33 cellular contexts compared by ENCODE assay signal in genomic region chr15:29074045-29074444, GRCh38.
DNase-seq lines count a peak whose midpoint lies in the region; ATAC-seq and TF ChIP-seq lines count a peak whose summit lies in the region.
"Had no signal": no experiment of that assay in that cellular context is flagged by ENCODE, and none has a peak within 500 bp of the region (broad histone marks: within the 10 kb centered on the region; RNA-seq: fewer than 3 reads in every experiment).

No MANE protein-coding gene starts in this region.

- BruUV-seq in PC-3 (replicated peaks; lab: Mats Ljungman, UMichigan), result no TSS peak

- H4K20me1 ChIP-seq in PC-3 (ENCODE audit: low read length), result no peaks in the 10 kb centered on the region
- H4K20me1 ChIP-seq: BLaER1 treated with 17β-estradiol and CSF1 and Interleukin-3, amounts not matched to agents 10 nM and 100 nM had no signal

- no peak for TF ChIP-seq CTCF in PC-3 (conservative IDR thresholded peaks at IDR 0.05; ENCODE audit: low read depth, low read length)
- no peak for TF ChIP-seq CTCF in epithelial cell of esophagus (IDR thresholded peaks at IDR 0.05; ENCODE audit: insufficient read depth, low read depth, low read length, missing control alignments)
- no peak for TF ChIP-seq CTCF in gastroesophageal sphincter (IDR thresholded peaks at IDR 0.05)

- H3K36me3 Mint-ChIP-seq in activated naive CD8-positive, alpha-beta T cell treated with anti-CD3 and anti-CD28 coated beads for 36 hours, result peaks cover 14% of the 10 kb centered on the region
- H3K36me3 Mint-ChIP-seq: natural killer cell had no signal

- TF ChIP-seq POLR2A in gastroesophageal sphincter (IDR thresholded peaks at IDR 0.05), result no peak

- H3K9ac ChIP-seq in PC-3 (ENCODE audit: low read length), result no peak overlapping the region
- H3K9ac ChIP-seq: BLaER1 treated with 17β-estradiol and CSF1 and Interleukin-3, amounts not matched to agents 10 nM and 100 nM had no signal

- no peaks in the 10 kb centered on the region for H3F3A ChIP-seq in PC-3 (ENCODE audit: low read length, unreplicated experiment)

- no peaks in the 10 kb centered on the region for H3K27me3 ChIP-seq in PC-3 (ENCODE audit: low read length)
- H3K27me3 ChIP-seq in gastroesophageal sphincter, result no peaks in the 10 kb centered on the region
- H3K27me3 ChIP-seq: BLaER1 treated with 17β-estradiol and CSF1 and Interleukin-3, amounts not matched to agents 10 nM and 100 nM; esophagus muscularis mucosa; Peyer's patch; sigmoid colon; transverse colon had no signal

- CTCF ChIA-PET in PC-3 (lab: Charles Lee), result no interaction called here

- peaks cover 9% of the 10 kb centered on the region; the same call in 1 of the 2 replicates for H3K4me1 ChIP-seq in PC-3 (ENCODE audit: insufficient read depth, low read length)
- no peaks in the 10 kb centered on the region for H3K4me1 ChIP-seq in gastroesophageal sphincter
- H3K4me1 ChIP-seq: esophagus muscularis mucosa, lower lobe of right lung, Peyer's patch, prostate gland, sigmoid colon, transverse colon had no signal

- no peaks in the 10 kb centered on the region for H3K9me3 ChIP-seq in PC-3 (ENCODE audit: low read length)
- peaks cover 0 to 8% (median 0%) of the 10 kb centered on the region in 3 donors for H3K9me3 ChIP-seq in gastroesophageal sphincter
- H3K9me3 ChIP-seq: lower lobe of right lung, mucosa of descending colon, Peyer's patch, prostate gland, sigmoid colon, transverse colon had no signal

- ATAC-seq in PC-3, result peak; percentile 71
- ATAC-seq in gastroesophageal sphincter, result no peak
- ATAC-seq: activated CD8-positive, alpha-beta T cell treated with anti-CD3 and anti-CD28 coated beads for 36 hours; lower lobe of right lung; mucosa of descending colon; natural killer cell had no signal

- intact Hi-C loops in PC-3 (cut with micrococcal nuclease), result no loop called here

- TF ChIP-seq EP300 in gastroesophageal sphincter (IDR thresholded peaks at IDR 0.05), result no peak

- no peaks in the 10 kb centered on the region for H3K79me2 ChIP-seq in PC-3 (ENCODE audit: low read length)

- no peaks in the 10 kb centered on the region for H3K27me3 Mint-ChIP-seq in activated naive CD8-positive, alpha-beta T cell treated with anti-CD3 and anti-CD28 coated beads for 36 hours
- H3K27me3 Mint-ChIP-seq: activated CD8-positive, alpha-beta T cell treated with anti-CD3 and anti-CD28 coated beads for 36 hours; activated naive CD4-positive, alpha-beta T cell treated with anti-CD3 and anti-CD28 coated beads, Interleukin-2, amount 50 U/mL, for 24 hours had no signal

- in situ Hi-C loops in KBM-7 (cut with MboI; ENCODE audit: low pct_unique_long_range_greater_than_20kb, low sequenced_read_pairs), result loop anchor here (10.0 kb wide), 1 partner anchor 51 kb away; no protein-coding TSS in a partner anchor

- no peak overlapping the region for H3K4me2 ChIP-seq in PC-3 (ENCODE audit: low read length)
- H3K4me2 ChIP-seq: BLaER1 treated with 17β-estradiol and CSF1 and Interleukin-3, amounts not matched to agents 10 nM and 100 nM had no signal

- H3K4me3 Mint-ChIP-seq in activated naive CD8-positive, alpha-beta T cell treated with anti-CD3 and anti-CD28 coated beads for 36 hours, result no peak overlapping the region
- H3K4me3 Mint-ChIP-seq: activated CD8-positive, alpha-beta T cell treated with anti-CD3 and anti-CD28 coated beads for 36 hours; activated naive CD4-positive, alpha-beta T cell treated with anti-CD3 and anti-CD28 coated beads, Interleukin-2, amount 50 U/mL, for 24 hours; H9; natural killer cell; T-helper 2 cell treated with Interferon-gamma antibody and Interleukin-4, amounts not matched to agents 5 μg/mL and 100 μg/mL, for 36 hours had no signal

- peaks cover 13% of the 10 kb centered on the region for H3K4me1 Mint-ChIP-seq in activated naive CD8-positive, alpha-beta T cell treated with anti-CD3 and anti-CD28 coated beads for 36 hours

- H3K27ac ChIP-seq in PC-3 (ENCODE audit: low read length) (no peak overlapping the region), substantia nigra (ENCODE audit: low read depth, low read length, poor library complexity, severe bottlenecking) (peak overlapping the region; percentile 54), gastroesophageal sphincter (no peak overlapping the region)
- H3K27ac ChIP-seq: 22Rv1; BLaER1 treated with 17β-estradiol and CSF1 and Interleukin-3, amounts not matched to agents 10 nM and 100 nM; esophagus muscularis mucosa; lower lobe of right lung; Peyer's patch; prostate gland; sigmoid colon; transverse colon had no signal

- H3K9me3 Mint-ChIP-seq in activated naive CD8-positive, alpha-beta T cell treated with anti-CD3 and anti-CD28 coated beads for 36 hours, result no peaks in the 10 kb centered on the region
- H3K9me3 Mint-ChIP-seq: activated naive CD4-positive, alpha-beta T cell treated with anti-CD3 and anti-CD28 coated beads, Interleukin-2, amount 50 U/mL, for 24 hours; activated T-helper 2 cell treated with anti-CD3 and anti-CD28 coated beads, Interferon-gamma antibody, Interleukin-2, Interleukin-4, amounts not matched to agents 10 μg/mL and 5 μg/mL and 100 μg/mL, durations not matched to agents 14 hours and 24 hours and 36 hours; natural killer cell; T-helper 2 cell treated with Interferon-gamma antibody and Interleukin-4, amounts not matched to agents 5 μg/mL and 100 μg/mL, for 36 hours had no signal

- WGBS in gastroesophageal sphincter (ENCODE audit: low coverage in 1 of 2), 2 donors, result 60 to 71% methylated on average over 3 to 4 of the region's 4 CpGs

- H3K27ac Mint-ChIP-seq in activated naive CD8-positive, alpha-beta T cell treated with anti-CD3 and anti-CD28 coated beads for 36 hours, result no peak overlapping the region
- H3K27ac Mint-ChIP-seq: activated CD8-positive, alpha-beta T cell treated with anti-CD3 and anti-CD28 coated beads for 36 hours; activated T-helper 2 cell treated with anti-CD3 and anti-CD28 coated beads, Interferon-gamma antibody, Interleukin-2, Interleukin-4, amounts not matched to agents 10 μg/mL and 5 μg/mL and 100 μg/mL, durations not matched to agents 14 hours and 24 hours and 36 hours; H9; T-helper 2 cell treated with Interferon-gamma antibody and Interleukin-4, amounts not matched to agents 5 μg/mL and 100 μg/mL, for 36 hours had no signal

- no peaks in the 10 kb centered on the region for H3K9me2 ChIP-seq in PC-3 (replicated peaks; ENCODE audit: low read length)

- DNase-seq in NCI-H1105 treated with DMSO at 0.1 percent for 48 hours (lab: John Stamatoyannopoulos, UW) (peak; percentile 2), NCI-H1105 (lab: John Stamatoyannopoulos, UW) (no peak), PC-3 (peak; percentile 71), epithelial cell of esophagus (ENCODE audit: low read depth) (peak; percentile 93), substantia nigra (lab: John Stamatoyannopoulos, UW) (no peak), KBM-7 (no peak)
- DNase-seq in activated naive CD8-positive, alpha-beta T cell treated with anti-CD3 and anti-CD28 coated beads for 36 hours, result no peak
- DNase-seq: activated CD4-positive, alpha-beta T cell treated with anti-CD3 and anti-CD28 coated beads for 1 hour; activated CD8-positive, alpha-beta T cell treated with anti-CD3 and anti-CD28 coated beads for 36 hours; activated T-cell treated with anti-CD3 and anti-CD28 coated beads for 4 hours; effector memory CD4-positive, alpha-beta T cell; H9; Kasumi-1; lower lobe of right lung; mucosa of descending colon; natural killer cell; NCI-H187; NCI-H526; nucleus accumbens; Peyer's patch; SIG-M5; sigmoid colon; stimulated activated CD4-positive, alpha-beta T cell treated with anti-CD3 and anti-CD28 coated beads, Interleukin-12 subunit alpha, Interleukin-12 subunit beta, amount 100 ng/mL, for 4 hours; stimulated activated CD4-positive, alpha-beta T cell treated with anti-CD3 and anti-CD28 coated beads, Interleukin-2, amount 100 ng/mL, for 48 hours; transverse colon had no signal

- H2AFZ ChIP-seq in PC-3 (ENCODE audit: low read length), result no peak overlapping the region

- H3K4me3 ChIP-seq in PC-3 (ENCODE audit: low read length), result no peak overlapping the region
- no peak overlapping the region for H3K4me3 ChIP-seq in epithelial cell of esophagus (ENCODE audit: low read length)
- H3K4me3 ChIP-seq in gastroesophageal sphincter, result no peak overlapping the region
- H3K4me3 ChIP-seq: BLaER1 treated with 17β-estradiol and CSF1 and Interleukin-3, amounts not matched to agents 10 nM and 100 nM; esophagus muscularis mucosa; lower lobe of right lung; mucosa of descending colon; Peyer's patch; prostate gland; sigmoid colon; transverse colon had no signal

- POLR2A ChIA-PET in PC-3 (lab: Charles Lee; ENCODE audit: unreplicated experiment), result no interaction called here

- H3K36me3 ChIP-seq in PC-3 (ENCODE audit: low read depth, low read length), result no peaks in the 10 kb centered on the region
- H3K36me3 ChIP-seq in gastroesophageal sphincter, result no peaks in the 10 kb centered on the region
- H3K36me3 ChIP-seq: esophagus muscularis mucosa, lower lobe of right lung, Peyer's patch, prostate gland, sigmoid colon, transverse colon had no signal

Comparison
In these comparisons a context has a peak if more than half of its experiments do, and no peak if none do; other contexts are left out.
1. DNase-seq: peak in NCI-H1105 treated with DMSO at 0.1 percent for 48 hours (single experiment), PC-3 (single experiment) and epithelial cell of esophagus (single experiment); none in NCI-H1105 (single experiment), substantia nigra (0 of 49), activated naive CD8-positive, alpha-beta T cell treated with anti-CD3 and anti-CD28 coated beads for 36 hours (single experiment) and KBM-7 (single experiment).